In genomic region chr10:79195091-79195923, GRCh38 we compare ENCODE assay signal across 8 cellular contexts.
DNase-seq lines count a peak whose midpoint lies in the region; ATAC-seq, FAIRE-seq and TF ChIP-seq lines count a peak whose summit lies in the region.

No MANE protein-coding gene starts in this region.

- no peak overlapping the region for H3K9ac ChIP-seq in endothelial cell of umbilical vein (replicated peaks; ENCODE audit: extremely low read depth, insufficient read depth, low read length)

- no peaks in the 10 kb centered on the region for H3K9me3 Mint-ChIP-seq in activated CD8-positive, alpha-beta memory T cell treated with anti-CD3 and anti-CD28 coated beads, Interleukin-2, amount 10 ng/mL, durations not matched to agents 7 days and 5 days (ENCODE audit: low read depth)
- no peaks in the 10 kb centered on the region for H3K9me3 Mint-ChIP-seq in mesothelial cell of epicardium

- TF ChIP-seq CTCF in BJ (IDR thresholded peaks at IDR 0.05; ENCODE audit: insufficient read depth, low read depth, low read length), result peak; percentile 90
- TF ChIP-seq CTCF in endothelial cell of umbilical vein (IDR thresholded peaks at IDR 0.05; ENCODE audit: extremely low read depth in 1 of 2, insufficient read depth in 1 of 2, low read depth in 1 of 2, low read length in 2 of 2), result peak; percentile 88 to 93
- TF ChIP-seq CTCF in mesothelial cell of epicardium (IDR thresholded peaks at IDR 0.05; ENCODE audit: unreplicated experiment), result peak; percentile 94

- POLR2A ChIA-PET in BJ (lab: Charles Lee), result interaction anchor here (0.6 to 1.2 kb wide), 2 partner anchors 119 to 309 kb away, joined by 4 to 11 read pairs; no protein-coding TSS in a partner anchor
- POLR2A ChIA-PET in endothelial cell of umbilical vein (lab: Charles Lee), result interaction anchor here (1.3 to 1.5 kb wide), 2 partner anchors 19 to 129 kb away, joined by 3 read pairs; no protein-coding TSS in a partner anchor

- H3K79me2 ChIP-seq in endothelial cell of umbilical vein (ENCODE audit: control insufficient read depth, insufficient read depth, low read length), result no peaks in the 10 kb centered on the region

- peak; percentile 67 for ATAC-seq in HG03520 (IDR thresholded peaks at IDR 0.05; ENCODE audit: unreplicated experiment)
- peak; percentile 91 for ATAC-seq in activated CD8-positive, alpha-beta memory T cell treated with anti-CD3 and anti-CD28 coated beads, Interleukin-2, amount 10 ng/mL, durations not matched to agents 7 days and 5 days

- dilution Hi-C loops in endothelial cell of umbilical vein (cut with MboI; ENCODE audit: extremely low pct_ligation_motif_present, low sequenced_read_pairs), result no loop called here

- no TSS peak for BruUV-seq in endothelial cell of umbilical vein (replicated peaks; lab: Mats Ljungman, UMichigan)

- no peaks in the 10 kb centered on the region for H3K4me1 Mint-ChIP-seq in activated CD8-positive, alpha-beta memory T cell treated with anti-CD3 and anti-CD28 coated beads, Interleukin-2, amount 10 ng/mL, durations not matched to agents 7 days and 5 days
- H3K4me1 Mint-ChIP-seq in mesothelial cell of epicardium, result peaks cover 18% of the 10 kb centered on the region

- no peak overlapping the region for H2AFZ ChIP-seq in endothelial cell of umbilical vein (ENCODE audit: low read depth, low read length)

- no peak overlapping the region for H3K4me3 Mint-ChIP-seq in activated CD8-positive, alpha-beta memory T cell treated with anti-CD3 and anti-CD28 coated beads, Interleukin-2, amount 10 ng/mL, durations not matched to agents 7 days and 5 days
- H3K4me3 Mint-ChIP-seq in mesothelial cell of epicardium, result no peak overlapping the region

- peak; percentile 85 for FAIRE-seq in GM19239 (lab: Jason Lieb, UNC)
- peak; percentile 80 for FAIRE-seq in endothelial cell of umbilical vein (lab: Jason Lieb, UNC)

- H3K36me3 Mint-ChIP-seq in activated CD8-positive, alpha-beta memory T cell treated with anti-CD3 and anti-CD28 coated beads, Interleukin-2, amount 10 ng/mL, durations not matched to agents 7 days and 5 days, result no peaks in the 10 kb centered on the region
- peaks cover 13% of the 10 kb centered on the region for H3K36me3 Mint-ChIP-seq in mesothelial cell of epicardium

- H3K9me1 ChIP-seq in endothelial cell of umbilical vein (replicated peaks; ENCODE audit: control insufficient read depth, extremely low read depth, insufficient read depth, low read length), result no peaks in the 10 kb centered on the region

- no peak for TF ChIP-seq POLR2A in endothelial cell of umbilical vein (IDR thresholded peaks at IDR 0.05; ENCODE audit: low read depth, low read length)

- H3K4me1 ChIP-seq in endothelial cell of umbilical vein (ENCODE audit: control insufficient read depth, extremely low read depth, insufficient read depth, low read length), result peaks cover 17% of the 10 kb centered on the region

- intact Hi-C loops in endothelial cell of umbilical vein (cut with micrococcal nuclease), result loop anchor here (1.0 to 10.0 kb wide), 10 partner anchors 38 to 1148 kb away; partner anchors contain the start of gene ZMIZ1

- no peak overlapping the region for H3K27ac ChIP-seq in endothelial cell of umbilical vein (ENCODE audit: insufficient read depth, low read depth, low read length)

- CTCF ChIA-PET in BJ (lab: Yijun Ruan, JAX), result interaction anchor here (0.6 to 4.7 kb wide), 78 partner anchors 9 to 1165 kb away, joined by 3 to 36 read pairs (median 4); no protein-coding TSS in a partner anchor
- CTCF ChIA-PET in activated CD8-positive, alpha-beta memory T cell treated with anti-CD3 and anti-CD28 coated beads, Interleukin-2, amount 10 ng/mL, durations not matched to agents 7 days and 5 days (lab: Charles Lee), result interaction anchor here (0.7 to 4.3 kb wide), 84 partner anchors 9 to 1149 kb away, joined by 3 to 30 read pairs (median 3); partner anchors contain the start of gene ZMIZ1
- CTCF ChIA-PET in endothelial cell of umbilical vein (lab: Charles Lee), result interaction anchor here (0.6 to 4.5 kb wide), 70 partner anchors 8 to 1166 kb away, joined by 3 to 85 read pairs (median 4); partner anchors contain the start of genes POLR3A and ZMIZ1

- no peaks in the 10 kb centered on the region for H4K20me1 ChIP-seq in endothelial cell of umbilical vein (replicated peaks; ENCODE audit: control insufficient read depth, extremely low read depth, insufficient read depth, low read length)

- H3K4me2 ChIP-seq in endothelial cell of umbilical vein (ENCODE audit: insufficient read depth, low read length), result no peak overlapping the region

- no peak overlapping the region for H3K27ac Mint-ChIP-seq in activated CD8-positive, alpha-beta memory T cell treated with anti-CD3 and anti-CD28 coated beads, Interleukin-2, amount 10 ng/mL, durations not matched to agents 7 days and 5 days
- peak overlapping the region; percentile 66 for H3K27ac Mint-ChIP-seq in mesothelial cell of epicardium

- H3K27me3 ChIP-seq in BJ (ENCODE audit: control insufficient read depth, insufficient read depth, low read length) (no peaks in the 10 kb centered on the region), endothelial cell of umbilical vein (ENCODE audit: control insufficient read depth in 2 of 2, insufficient read depth in 2 of 2, low read length in 2 of 2) (no peaks in the 10 kb centered on the region)

- H3K36me3 ChIP-seq in BJ (ENCODE audit: control insufficient read depth, insufficient read depth, low read length) (peaks cover 27% of the 10 kb centered on the region), endothelial cell of umbilical vein (ENCODE audit: control insufficient read depth in 2 of 2, extremely low read depth in 1 of 2, insufficient read depth in 2 of 2, low read length in 2 of 2) (peaks cover 0 to 2% of the 10 kb centered on the region in 2 experiments)

- DNase-seq in BJ (ENCODE audit: low read depth), result no peak
- peak; percentile 81 for DNase-seq in GM19239 (ENCODE audit: insufficient read length, low spot score)
- DNase-seq in NOMO-1 treated with dmso at 0.1 percent for 144 hours (lab: John Stamatoyannopoulos, UW; ENCODE audit: unreplicated experiment), result peak; percentile 78
- DNase-seq in activated CD8-positive, alpha-beta memory T cell treated with anti-CD3 and anti-CD28 coated beads, Interleukin-2, amount 10 ng/mL, durations not matched to agents 7 days and 5 days, result peak; percentile 85
- DNase-seq in endothelial cell of umbilical vein (ENCODE audit: low read depth, low spot score), result peak; percentile 84
- DNase-seq in mesothelial cell of epicardium (ENCODE audit: low spot score in 2 of 2, unreplicated experiment in 2 of 2), result peak; percentile 66 to 89
- DNase-seq in stimulated activated CD8-positive, alpha-beta memory T cell treated with anti-CD3 and anti-CD28 coated beads, Interleukin-2, amount 100 ng/mL, for 1 hour (ENCODE audit: low read depth in 2 of 2), result peak; percentile 50 to 63

- H3K27me3 Mint-ChIP-seq in activated CD8-positive, alpha-beta memory T cell treated with anti-CD3 and anti-CD28 coated beads, Interleukin-2, amount 10 ng/mL, durations not matched to agents 7 days and 5 days, result no peaks in the 10 kb centered on the region
- H3K27me3 Mint-ChIP-seq in mesothelial cell of epicardium (ENCODE audit: low read depth), result no peaks in the 10 kb centered on the region

- H3K9me3 ChIP-seq in endothelial cell of umbilical vein (replicated peaks; ENCODE audit: control insufficient read depth, insufficient read depth, low read length), result no peaks in the 10 kb centered on the region

- H3K4me3 ChIP-seq in BJ (ENCODE audit: low read depth, low read length) (no peak overlapping the region), endothelial cell of umbilical vein (replicated peaks in 1 of 3; ENCODE audit: insufficient read depth in 1 of 3, low read depth in 1 of 3, low read length in 3 of 3) (no peak overlapping the region)

TF ChIP-seq in endothelial cell of umbilical vein, 7 proteins besides CTCF, POLR2A, EP300 and RAD21:
- TF ChIP-seq MYC (IDR thresholded peaks at IDR 0.05; ENCODE audit: low read depth, low read length), result no peak
- TF ChIP-seq POLR2AphosphoS5 (IDR thresholded peaks at IDR 0.05; ENCODE audit: insufficient read depth, low read depth, low read length), result peak; percentile 41
TF ChIP-seq in endothelial cell of umbilical vein: peak in this region for 1.
